In genomic region chr1:38929476-38929875, GRCh38 we compare ENCODE assay signal across 12 cellular contexts.
DNase-seq lines count a peak whose midpoint lies in the region; ATAC-seq lines count a peak whose summit lies in the region.
"Had no signal": no experiment of that assay in that cellular context is flagged by ENCODE, and none has a peak within 500 bp of the region (broad histone marks: within the 10 kb centered on the region; RNA-seq: fewer than 3 reads in every experiment).

No MANE protein-coding gene starts in this region.

- ATAC-seq in GM19397 (IDR thresholded peaks at IDR 0.05; ENCODE audit: unreplicated experiment) = no peak
- ATAC-seq: naive thymus-derived CD4-positive, alpha-beta T cell; stimulated activated memory B cell treated with anti-CD40 and anti-IgM and Interleukin-4, amounts not matched to agents 10 μg/mL and 1 μg/mL and 100 μg/mL, for 72 hours had no signal

- peak; percentile 23 for DNase-seq in COLO668 (lab: John Stamatoyannopoulos, UW; ENCODE audit: unreplicated experiment)
- DNase-seq in NCI-H1417 (lab: John Stamatoyannopoulos, UW) = peak; percentile 7 to 84 (median 59)
- peak in 57 of 58 donors; percentile 14 to 93 (median 77) for DNase-seq in anterior cingulate cortex (lab: John Stamatoyannopoulos, UW)
- peak; percentile 80 for DNase-seq in middle frontal gyrus (ENCODE audit: extremely low spot score, low spot score)
- no peak for DNase-seq in NOMO-1 treated with DMSO at 0.1 percent for 48 hours (lab: John Stamatoyannopoulos, UW; ENCODE audit: unreplicated experiment)
- DNase-seq in dedifferentiated amniotic fluid mesenchymal stem cell (ENCODE audit: extremely low spot score) = no peak
- no peak for DNase-seq in HuH-7 (ENCODE audit: low spot score)
- DNase-seq: activated CD4-positive, alpha-beta T cell treated with anti-CD3 and anti-CD28 coated beads, Interleukin-2, amount 10 ng/mL, durations not matched to agents 24 days and 14 days; naive thymus-derived CD4-positive, alpha-beta T cell; NCI-H2171 treated with DMSO at 0.1 percent for 48 hours had no signal

Comparison
In these comparisons a context has a peak if more than half of its experiments do, and no peak if none do; other contexts are left out.
1. DNase-seq: peak in COLO668 (single experiment), NCI-H1417 (3 of 3), anterior cingulate cortex (57 of 58) and middle frontal gyrus (single experiment); none in NOMO-1 treated with DMSO at 0.1 percent for 48 hours (single experiment), dedifferentiated amniotic fluid mesenchymal stem cell (single experiment) and HuH-7 (single experiment).